In the genomic region with DNA sequence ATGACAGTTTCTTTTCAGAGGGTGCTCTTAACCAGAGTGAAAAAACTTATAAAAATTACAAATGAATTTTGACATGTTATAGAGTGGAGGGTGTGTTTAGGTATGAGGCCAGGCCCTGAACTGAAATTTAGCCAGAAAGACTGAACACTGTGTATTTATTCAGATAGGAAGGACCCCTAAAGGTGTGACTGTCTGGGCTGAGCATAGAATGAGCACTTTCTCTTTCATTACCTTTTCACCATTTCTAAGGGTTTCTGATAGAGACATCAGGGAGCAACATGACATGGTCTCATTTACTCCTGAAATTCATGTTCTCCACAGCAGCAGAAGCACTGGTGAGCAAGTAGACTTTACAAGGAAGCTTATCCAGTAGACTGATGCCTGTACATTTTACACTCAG, we compare ENCODE assay signal across 23 cellular contexts. TPM values are rescaled to one million over a fixed set of nuclear protein-coding genes. Genes with fewer than 3 reads are reported as not detected.
A peak's percentile ranks its signal among the peaks of the same experiment; 100 is the strongest.
DNase-seq lines count a peak whose midpoint lies in the region; ATAC-seq and TF ChIP-seq lines count a peak whose summit lies in the region.
"Had no signal": no experiment of that assay in that cellular context is flagged by ENCODE, and none has a peak within 500 bp of the region (broad histone marks: within the 10 kb centered on the region; RNA-seq: fewer than 3 reads in every experiment).

No MANE protein-coding gene starts in this region.

- TF ChIP-seq RAD21 in IMR-90 (IDR thresholded peaks at IDR 0.05; ENCODE audit: low read length) = no peak

- H3K4me3 ChIP-seq in IMR-90 (ENCODE audit: insufficient read depth, low read depth, low read length) (no peak overlapping the region), smooth muscle cell (no peak overlapping the region)
- H3K4me3 ChIP-seq: GM23338, HAP-1, SJCRH30 had no signal

- no peak for TF ChIP-seq POLR2A in IMR-90 (IDR thresholded peaks at IDR 0.05; ENCODE audit: low read depth, low read length)

- ATAC-seq in IMR-90 (ENCODE audit: low read depth) (no peak), T-cell (replicated peaks in 1 of 4) (no peak)
- ATAC-seq: GM23338, HepG2 had no signal

- H3K36me3 Mint-ChIP-seq in mesothelial cell of epicardium = peaks cover 14% of the 10 kb centered on the region
- no peaks in the 10 kb centered on the region for H3K36me3 Mint-ChIP-seq in immature natural killer cell
- no peaks in the 10 kb centered on the region for H3K36me3 Mint-ChIP-seq in chondrocyte (ENCODE audit: low read depth)
- H3K36me3 Mint-ChIP-seq in T-cell = no peaks in the 10 kb centered on the region

- H3K9me3 Mint-ChIP-seq in mesothelial cell of epicardium = peaks cover 13% of the 10 kb centered on the region
- H3K9me3 Mint-ChIP-seq in immature natural killer cell = no peaks in the 10 kb centered on the region
- peaks cover 5% of the 10 kb centered on the region for H3K9me3 Mint-ChIP-seq in chondrocyte (ENCODE audit: low read depth)
- H3K9me3 Mint-ChIP-seq in T-cell = no peaks in the 10 kb centered on the region
- H3K9me3 Mint-ChIP-seq: GM23338 had no signal

- in situ Hi-C loops in IMR-90 (cut with MboI; ENCODE audit: low sequenced_read_pairs) = no loop called here

- H3K4me3 Mint-ChIP-seq in mesothelial cell of epicardium (no peak overlapping the region), immature natural killer cell (no peak overlapping the region), chondrocyte (ENCODE audit: unreplicated experiment) (no peak overlapping the region), T-cell (no peak overlapping the region)
- H3K4me3 Mint-ChIP-seq: GM23338 had no signal

- H3K79me1 ChIP-seq in IMR-90 (ENCODE audit: low read depth in 1 of 2, low read length in 2 of 2) = peaks cover 28 to 32% of the 10 kb centered on the region in 2 experiments

- H3K23ac ChIP-seq in IMR-90 (ENCODE audit: low read depth, low read length) = no peak overlapping the region

- no peak overlapping the region; the same call in 1 of the 2 replicates for H3K4ac ChIP-seq in IMR-90 (ENCODE audit: low read depth, low read length)

- dilution Hi-C loops in IMR-90 (cut with HindIII; ENCODE audit: low sequenced_read_pairs, unreplicated experiment) = no loop called here

- H3K4me2 ChIP-seq in IMR-90 (ENCODE audit: low read depth, low read length) = no peak overlapping the region
- peak overlapping the region; percentile 16 for H3K4me2 ChIP-seq in smooth muscle cell
- H3K4me2 ChIP-seq: GM23338 had no signal

- H3K56ac ChIP-seq in IMR-90 (ENCODE audit: extremely low read depth, insufficient read depth, low read length) = no peak overlapping the region

- POLR2A ChIA-PET in GM10248 (lab: Yijun Ruan, JAX) = no interaction called here
- POLR2A ChIA-PET in IMR-90 (lab: Charles Lee; ENCODE audit: unreplicated experiment) = no interaction called here
- POLR2A ChIA-PET in T-cell (lab: Charles Lee) = no interaction called here

- H4K20me1 ChIP-seq in IMR-90 (ENCODE audit: insufficient read depth, low read length) = peaks cover 3% of the 10 kb centered on the region; the same call in 1 of the 2 replicates
- H4K20me1 ChIP-seq in smooth muscle cell (ENCODE audit: low read depth) = peaks cover 95% of the 10 kb centered on the region

- H4K5ac ChIP-seq in IMR-90 (ENCODE audit: low read depth, low read length) = no peak overlapping the region

- TF ChIP-seq CTCF in GM10248 (IDR thresholded peaks at IDR 0.05; ENCODE audit: control extremely low read depth, extremely low read depth, low read depth, missing control alignments) = no peak
- no peak for TF ChIP-seq CTCF in IMR-90 (conservative IDR thresholded peaks at IDR 0.05; ENCODE audit: low read depth, low read length)
- TF ChIP-seq CTCF in mesothelial cell of epicardium (IDR thresholded peaks at IDR 0.05; ENCODE audit: unreplicated experiment) = no peak
- TF ChIP-seq CTCF in smooth muscle cell (IDR thresholded peaks at IDR 0.05; ENCODE audit: borderline replicate concordance, insufficient read depth, poor library complexity, severe bottlenecking) = no peak
- no peak for TF ChIP-seq CTCF in chondrocyte (IDR thresholded peaks at IDR 0.05)

- H4K8ac ChIP-seq in IMR-90 (ENCODE audit: low read depth in 2 of 2, low read length in 2 of 2) = no peak overlapping the region

- H3K79me2 ChIP-seq in smooth muscle cell (ENCODE audit: low read depth) = peaks cover 86% of the 10 kb centered on the region

- H2AK5ac ChIP-seq in IMR-90 (ENCODE audit: low read depth, low read length) = no peak overlapping the region

- intact Hi-C loops in IMR-90 (cut with micrococcal nuclease) = no loop called here

- peak overlapping the region; percentile 70 for H3K27ac Mint-ChIP-seq in mesothelial cell of epicardium
- H3K27ac Mint-ChIP-seq in immature natural killer cell = peak overlapping the region in 1 of 6 donors; percentile 27
- H3K27ac Mint-ChIP-seq in chondrocyte (ENCODE audit: unreplicated experiment) = no peak overlapping the region
- no peak overlapping the region for H3K27ac Mint-ChIP-seq in T-cell
- H3K27ac Mint-ChIP-seq: GM23338 had no signal

- H3K27me3 ChIP-seq in IMR-90 (ENCODE audit: control insufficient read depth, insufficient read depth, low read length) (no peaks in the 10 kb centered on the region), smooth muscle cell (ENCODE audit: low read depth) (no peaks in the 10 kb centered on the region)
- H3K27me3 ChIP-seq: BE2C, SJCRH30 had no signal

- H3K9ac ChIP-seq in IMR-90 (ENCODE audit: low read depth, low read length) = no peak overlapping the region
- H3K9ac ChIP-seq in smooth muscle cell (ENCODE audit: low read depth) = no peak overlapping the region

- no peak overlapping the region for H2BK120ac ChIP-seq in IMR-90 (ENCODE audit: low read depth, low read length)

- H2AFZ ChIP-seq in IMR-90 (replicated peaks; ENCODE audit: low read length, poor library complexity) (no peak overlapping the region), smooth muscle cell (ENCODE audit: low read depth) (no peak overlapping the region)
- H2AFZ ChIP-seq: GM23338 had no signal

- no peaks in the 10 kb centered on the region for H3K27me3 Mint-ChIP-seq in mesothelial cell of epicardium (ENCODE audit: low read depth)
- H3K27me3 Mint-ChIP-seq in immature natural killer cell (ENCODE audit: low read depth in 3 of 3) = no peaks in the 10 kb centered on the region
- no peaks in the 10 kb centered on the region for H3K27me3 Mint-ChIP-seq in chondrocyte (ENCODE audit: low read depth)
- H3K27me3 Mint-ChIP-seq in T-cell = no peaks in the 10 kb centered on the region

- peaks cover 6% of the 10 kb centered on the region; the same call in 1 of the 2 replicates for H3K9me1 ChIP-seq in IMR-90 (ENCODE audit: insufficient read depth, low read length)

- no peak overlapping the region for H3K18ac ChIP-seq in IMR-90 (ENCODE audit: low read depth, low read length)

- H2AK9ac ChIP-seq in IMR-90 (replicated peaks; ENCODE audit: low read depth, low read length, poor library complexity) = no peak overlapping the region

- H3K4me1 ChIP-seq in IMR-90 (ENCODE audit: control insufficient read depth, insufficient read depth, low read length) (peaks cover 8% of the 10 kb centered on the region; the same call in 1 of the 2 replicates), smooth muscle cell (ENCODE audit: low read depth) (peaks cover 12% of the 10 kb centered on the region)
- H3K4me1 ChIP-seq: BE2C, HAP-1, SJCRH30 had no signal

- no peak overlapping the region for H4K91ac ChIP-seq in IMR-90 (ENCODE audit: insufficient read depth, low read depth, low read length)

- CTCF ChIA-PET in GM10248 (lab: Yijun Ruan, JAX) (interaction anchor here (1.4 kb wide), 1 partner anchor 95 kb away, joined by 3 read pairs; no protein-coding TSS in a partner anchor), IMR-90 (lab: Yijun Ruan, JAX) (no interaction called here), T-cell (lab: Charles Lee) (no interaction called here)

- no peaks in the 10 kb centered on the region for H3F3A ChIP-seq in smooth muscle cell (ENCODE audit: low read depth)

- no peak overlapping the region for H2BK5ac ChIP-seq in IMR-90 (ENCODE audit: low read depth, low read length, poor library complexity, severe bottlenecking)

- no TSS peak for BruUV-seq in IMR-90 (replicated peaks; lab: Mats Ljungman, UMichigan)

- no peak overlapping the region for H2BK20ac ChIP-seq in IMR-90 (ENCODE audit: low read depth, low read length)

- DNase-seq in GM10248 (ENCODE audit: extremely low spot score) (peak; percentile 21), IMR-90 (no peak), mesothelial cell of epicardium (ENCODE audit: low spot score in 2 of 2, unreplicated experiment in 2 of 2) (no peak), smooth muscle cell (lab: John Stamatoyannopoulos, UW; ENCODE audit: unreplicated experiment) (no peak), iPS-NIHi7 (ENCODE audit: extremely low spot score) (no peak), immature natural killer cell (no peak), chondrocyte (ENCODE audit: low spot score) (no peak), T-cell (no peak)
- DNase-seq: BE2C, EL, GF-D8, KBM-7, NCI-H1092 treated with DMSO at 0.1 percent for 48 hours, NCI-H1436 treated with DMSO at 0.1 percent for 48 hours, NCI-H1930, NCI-H2227 treated with DMSO at 0.1 percent for 48 hours, NCI-H526, OCI-M1, SJCRH30 had no signal

- H2BK15ac ChIP-seq in IMR-90 (ENCODE audit: low read depth, low read length) = no peak overlapping the region

- no peaks in the 10 kb centered on the region for H3K9me3 ChIP-seq in IMR-90 (ENCODE audit: control insufficient read depth, insufficient read depth, low read length)
- H3K9me3 ChIP-seq in smooth muscle cell (replicated peaks; ENCODE audit: low read depth) = no peaks in the 10 kb centered on the region
- H3K9me3 ChIP-seq: BE2C, HAP-1, SJCRH30 had no signal

- H3K36me3 ChIP-seq in IMR-90 (ENCODE audit: control insufficient read depth, insufficient read depth, low read length) = no peaks in the 10 kb centered on the region
- H3K36me3 ChIP-seq in smooth muscle cell (ENCODE audit: low read depth) = no peaks in the 10 kb centered on the region
- H3K36me3 ChIP-seq: BE2C, HAP-1, SJCRH30 had no signal

- H3K4me1 Mint-ChIP-seq in mesothelial cell of epicardium (peaks cover 40% of the 10 kb centered on the region), immature natural killer cell (peaks cover 17 to 27% of the 10 kb centered on the region in 2 donors), chondrocyte (ENCODE audit: low read depth) (peaks cover 27% of the 10 kb centered on the region), T-cell (peaks cover 61 to 79% (median 77%) of the 10 kb centered on the region in 3 donors)

- H3K27ac ChIP-seq in IMR-90 (ENCODE audit: insufficient read depth, low read length) = no peak overlapping the region
- no peak overlapping the region for H3K27ac ChIP-seq in smooth muscle cell (ENCODE audit: low read depth)
- H3K27ac ChIP-seq: HL-60, SJCRH30 had no signal

- H3K14ac ChIP-seq in IMR-90 (replicated peaks; ENCODE audit: low read depth, low read length) = 0 out of 2 replicates have a peak overlapping the region, but pooled peaks have one; percentile 6

RNA-seq across cellular contexts. Expression of a gene that starts 32.9 kb away (rescaled TPM):
- 5.4 and 6.9 TPM in 2 replicates for total RNA-seq in IMR-90 (2012; rRNA removed)
- 4.4 and 5.6 TPM in 2 replicates for polyA plus RNA-seq in IMR-90 (2012; rRNA removed)
- polyA plus RNA-seq in IMR-90 (2012; cell fraction: cytosol; rRNA removed) = 1.5 and 3.4 TPM in 2 replicates
- 3.6 and 10.7 TPM in 2 replicates for polyA plus RNA-seq in IMR-90 (2012; cell fraction: nucleus; rRNA removed; ENCODE audit: low replicate concordance)
- total RNA-seq in mesothelial cell of epicardium = 74.7 to 77.5 TPM (median 75.6 TPM) in 3 replicates
- total RNA-seq in smooth muscle cell = 20.7 and 22.6 TPM in 2 replicates
- 6.8 and 9.7 TPM in 2 replicates for polyA plus RNA-seq in smooth muscle cell
- polyA plus RNA-seq in immature natural killer cell = 1 to 10 TPM; 2.1 to 3.6 (median 3.6) TPM
- total RNA-seq in chondrocyte = 32.0 to 32.2 TPM (median 32.2 TPM) in 3 replicates
- 10 to 100 TPM; 18.2 to 37.0 (median 21.0) TPM for total RNA-seq in T-cell
